ENCODE assay signal across 8 cellular contexts in the genomic region with DNA sequence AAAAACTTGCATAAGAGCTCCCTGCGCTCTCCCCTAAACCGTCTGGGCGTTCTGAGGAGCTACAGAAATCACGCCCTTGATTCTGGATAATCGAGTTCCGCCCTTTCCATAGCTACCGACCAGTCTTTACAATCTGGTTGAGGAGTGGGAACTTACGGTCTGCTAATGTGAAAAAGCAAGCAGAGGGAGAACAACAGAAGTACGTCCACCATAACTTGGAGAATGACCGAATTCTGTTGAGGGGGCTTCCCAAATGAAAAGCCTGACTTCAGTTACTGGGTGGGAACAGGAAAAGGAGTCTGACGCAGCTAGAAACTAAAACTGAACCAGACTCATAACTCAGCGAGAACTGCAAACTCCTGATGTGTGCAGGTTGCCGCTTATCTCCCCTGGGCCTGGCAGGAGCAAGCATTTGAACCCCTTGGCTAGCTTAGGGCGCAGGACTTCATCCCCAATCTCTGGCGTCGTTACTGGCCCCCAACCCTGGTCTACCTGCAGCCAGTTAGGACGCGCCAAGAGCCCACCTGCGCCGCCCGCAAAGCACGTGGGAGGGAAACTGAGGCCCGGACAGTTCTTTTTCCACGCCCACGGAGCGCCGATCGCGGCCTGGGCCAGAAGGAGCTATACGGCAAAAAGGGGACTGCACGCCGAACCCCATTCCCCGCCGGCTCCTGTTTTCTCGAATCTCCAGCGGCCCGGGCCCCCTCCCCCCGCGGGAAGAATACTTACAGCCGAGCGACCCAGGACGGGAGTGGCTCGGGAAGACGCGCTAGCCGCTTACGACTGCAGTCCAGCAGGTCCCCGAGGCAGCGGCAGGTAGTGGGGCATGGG. TPM values are rescaled to one million over a fixed set of nuclear protein-coding genes. Genes with fewer than 3 reads are reported as not detected.
DNase-seq lines count a peak whose midpoint lies in the region; ATAC-seq and TF ChIP-seq lines count a peak whose summit lies in the region.

No MANE protein-coding gene starts in this region.

- peak overlapping the region; percentile 95 for H3K4me3 ChIP-seq in GM23248
- H3K4me3 ChIP-seq in mesendoderm (ENCODE audit: low read length), result peak overlapping the region; percentile 80
- H3K4me3 ChIP-seq in aorta (ENCODE audit: low read length in 2 of 2), result peak overlapping the region; percentile 61 to 83

- H2AFZ ChIP-seq in GM23248, result peak overlapping the region; percentile 90

- H2BK120ac ChIP-seq in mesendoderm (ENCODE audit: low read depth, low read length), result peak overlapping the region; percentile 46

- peaks cover 38% of the 10 kb centered on the region; the same call in 1 of the 2 replicates for H3F3A ChIP-seq in GM23248 (ENCODE audit: insufficient read depth)

- no peaks in the 10 kb centered on the region for H3K36me3 ChIP-seq in GM23248 (ENCODE audit: low read depth)
- no peaks in the 10 kb centered on the region for H3K36me3 ChIP-seq in mesendoderm (ENCODE audit: control insufficient read depth, insufficient read depth, low read length)
- no peaks in the 10 kb centered on the region for H3K36me3 ChIP-seq in aorta (ENCODE audit: control insufficient read depth in 1 of 2, insufficient read depth in 2 of 2, low read length in 1 of 2)

- peak overlapping the region; percentile 63 for H3K4ac ChIP-seq in mesendoderm (ENCODE audit: low read depth, low read length)

- H3K4me3 Mint-ChIP-seq in Calu3 (ENCODE audit: low read depth, unreplicated experiment) (peak overlapping the region; percentile 93), endothelial cell (ENCODE audit: unreplicated experiment) (peak overlapping the region; percentile 96)

- H4K8ac ChIP-seq in mesendoderm (ENCODE audit: low read depth, low read length), result no peak overlapping the region

- H3K4me1 Mint-ChIP-seq in Calu3 (ENCODE audit: low read depth, unreplicated experiment) (peaks cover 25% of the 10 kb centered on the region), endothelial cell (ENCODE audit: unreplicated experiment) (peaks cover 46% of the 10 kb centered on the region)

- H3K56ac ChIP-seq in mesendoderm (ENCODE audit: low read length), result peak overlapping the region; percentile 94

- H4K20me1 ChIP-seq in GM23248 (ENCODE audit: insufficient read depth), result no peaks in the 10 kb centered on the region

- peak overlapping the region; percentile 30 for H3K23ac ChIP-seq in mesendoderm (ENCODE audit: low read length)

- TF ChIP-seq CTCF in Calu3 (IDR thresholded peaks at IDR 0.05; ENCODE audit: unreplicated experiment) (no peak), endothelial cell (IDR thresholded peaks at IDR 0.05; ENCODE audit: unreplicated experiment) (no peak)

- H3K27ac Mint-ChIP-seq in Calu3 (ENCODE audit: unreplicated experiment) (peak overlapping the region; percentile 99), endothelial cell (ENCODE audit: unreplicated experiment) (peak overlapping the region; percentile 27)

- WGBS in GM23248 (ENCODE audit: low coverage in 1 of 2, low lambda C conversion rate in 2 of 2, missing lambda C conversion rate in 2 of 2), 2 experiments, result 1% methylated on average over 34 to 49 of the region's 49 CpGs
- no CpG with 5 or more reads among the region's 49 CpGs for whole genome bisulfite sequencing in mesendoderm (ENCODE audit: extremely low coverage, insufficient coverage, low lambda C conversion rate)
- 1% methylated on average over 35 to 49 of the region's 49 CpGs for WGBS in aorta, 2 donors

- in situ Hi-C loops in GM23248 (cut with MboI), result loop anchor here (10.0 kb wide), 2 partner anchors 165 to 235 kb away; no protein-coding TSS in a partner anchor

- CTCF ChIA-PET in Calu3 (lab: Charles Lee), result interaction anchor here (1.2 kb wide), 1 partner anchor 140 kb away, joined by 4 read pairs; no protein-coding TSS in a partner anchor

- H3K9me3 ChIP-seq in GM23248 (ENCODE audit: low read depth) (no peaks in the 10 kb centered on the region), aorta (ENCODE audit: control insufficient read depth, low read length) (no peaks in the 10 kb centered on the region)

- DNase-seq in Calu3 (no peak), GM23248 (peak; percentile 70), NCI-H82 (lab: John Stamatoyannopoulos, UW) (peak; percentile 72), endothelial cell (ENCODE audit: low spot score) (peak; percentile 17), mesendoderm (peak; percentile 57), aorta (peak in 1 of 2 donors; percentile 59), CD1c-positive myeloid dendritic cell (ENCODE audit: extremely low spot score) (no peak)

- H3K9me2 ChIP-seq in GM23248 (ENCODE audit: insufficient read depth), result no peaks in the 10 kb centered on the region

- no peaks in the 10 kb centered on the region for H3K27me3 Mint-ChIP-seq in Calu3 (ENCODE audit: unreplicated experiment)
- peaks cover 7% of the 10 kb centered on the region for H3K27me3 Mint-ChIP-seq in endothelial cell (ENCODE audit: unreplicated experiment)

- H3K36me3 Mint-ChIP-seq in Calu3 (ENCODE audit: insufficient read depth, unreplicated experiment), result peaks cover 87% of the 10 kb centered on the region
- peaks cover 11% of the 10 kb centered on the region for H3K36me3 Mint-ChIP-seq in endothelial cell (ENCODE audit: low read depth, unreplicated experiment)

- no peak overlapping the region for H2AK5ac ChIP-seq in mesendoderm (ENCODE audit: low read length)

- intact Hi-C loops in Calu3 (cut with micrococcal nuclease; ENCODE audit: unreplicated experiment), result loop anchor here (5.0 to 10.0 kb wide), 2 partner anchors 33 to 375 kb away; no protein-coding TSS in a partner anchor
- intact Hi-C loops in aorta (cut with DNase I), result loop anchor here (1.0 to 10.0 kb wide), 4 partner anchors 37 to 495 kb away; no protein-coding TSS in a partner anchor

- H2BK15ac ChIP-seq in mesendoderm (replicated peaks; ENCODE audit: low read depth), result no peak overlapping the region

- H3K27me3 ChIP-seq in GM23248 (replicated peaks; ENCODE audit: insufficient read depth) (no peaks in the 10 kb centered on the region), mesendoderm (ENCODE audit: insufficient read depth, low read length, poor library complexity) (no peaks in the 10 kb centered on the region), aorta (ENCODE audit: control insufficient read depth in 1 of 2, insufficient read depth in 2 of 2, low read length in 1 of 2) (no peaks in the 10 kb centered on the region)

- peak; percentile 59 for ATAC-seq in aorta (ENCODE audit: low FRiP score)
- no peak for ATAC-seq in activated CD4-positive, CD25-positive, alpha-beta regulatory T cell treated with anti-CD3 and anti-CD28 coated beads, Interleukin-2, amount 50 U/mL, for 24 hours

- BruUV-seq in Calu3 (replicated peaks; lab: Mats Ljungman, UMichigan), result no TSS peak

- H3K79me1 ChIP-seq in mesendoderm (ENCODE audit: low read length), result peaks cover 5% of the 10 kb centered on the region

- H4K5ac ChIP-seq in mesendoderm (ENCODE audit: low read length), result no peak overlapping the region

- peak overlapping the region; percentile 48 for H2BK5ac ChIP-seq in mesendoderm (ENCODE audit: low read length)

- H3K4me2 ChIP-seq in GM23248 (ENCODE audit: unreplicated experiment) (peak overlapping the region; percentile 94), mesendoderm (ENCODE audit: low read length) (peak overlapping the region; percentile 76)

- H3K4me1 ChIP-seq in GM23248 (ENCODE audit: insufficient read depth), result peaks cover 34% of the 10 kb centered on the region
- H3K4me1 ChIP-seq in mesendoderm (ENCODE audit: control insufficient read depth, low read depth, low read length), result peaks cover 12% of the 10 kb centered on the region
- H3K4me1 ChIP-seq in aorta (ENCODE audit: control insufficient read depth in 1 of 2, insufficient read depth in 2 of 2, low read length in 2 of 2), result peaks cover 0 to under 1% of the 10 kb centered on the region in 2 donors

- peaks cover 55% of the 10 kb centered on the region for H3K79me2 ChIP-seq in GM23248 (ENCODE audit: insufficient read depth)
- H3K79me2 ChIP-seq in mesendoderm (ENCODE audit: control insufficient read depth, insufficient read depth, low read length), result peaks cover 23% of the 10 kb centered on the region

- H3K27ac ChIP-seq in GM23248, result peak overlapping the region; percentile 81
- peak overlapping the region; percentile 93 for H3K27ac ChIP-seq in mesendoderm (ENCODE audit: low read depth, low read length)
- peak overlapping the region; percentile 58 to 70 for H3K27ac ChIP-seq in aorta (ENCODE audit: low read depth in 1 of 2, low read length in 2 of 2)

- H3K9me3 Mint-ChIP-seq in Calu3 (ENCODE audit: low read depth, unreplicated experiment), result no peaks in the 10 kb centered on the region
- H3K9me3 Mint-ChIP-seq in endothelial cell (ENCODE audit: unreplicated experiment), result no peaks in the 10 kb centered on the region

- peak overlapping the region; percentile 96 for H3K18ac ChIP-seq in mesendoderm (ENCODE audit: low read length)

- H3K9ac ChIP-seq in GM23248 (peak overlapping the region; percentile 84), mesendoderm (ENCODE audit: low read length) (peak overlapping the region; percentile 91)

RNA-seq across cellular contexts. Expression of a gene that starts 0.8 kb away (rescaled TPM):
- total RNA-seq in Calu3 (2022), result 261 and 357 TPM in 2 replicates
- 24.7 and 29.3 TPM in 2 replicates for total RNA-seq in GM23248 (2014; rRNA removed; shearing (Covaris generic))
- 9.2 and 10.4 TPM in 2 replicates for polyA plus RNA-seq in GM23248 (2016; fragmentation: Nextera tagmentation; extraction: Ambion mirVana)
- total RNA-seq in endothelial cell (ENCODE audit: unreplicated experiment), result 103 TPM
- polyA plus RNA-seq in mesendoderm (2013, experiment 1 of 2), result 15.6 TPM
- 16.0 TPM for polyA plus RNA-seq in mesendoderm (2013, experiment 2 of 2)
- total RNA-seq in aorta, result 10 to 100 TPM; 23.3 to 51.4 TPM
- polyA plus RNA-seq in aorta, result 10 to 100 TPM in 1 of 2 donors, 1 to 10 TPM in 1; 3.3 to 17.1 TPM

Comparison
In these comparisons a context has a peak if more than half of its experiments do, and no peak if none do; other contexts are left out.
1. DNase-seq: peak in GM23248 (single experiment), NCI-H82 (single experiment), endothelial cell (single experiment) and mesendoderm (single experiment); none in Calu3 (single experiment) and CD1c-positive myeloid dendritic cell (single experiment).
2. Peak in every context shown above with its lines, with median percentiles within 50 percentile points of each other: H3K27ac ChIP-seq and H3K4me3 ChIP-seq.